Comparison of ENCODE assay signal across 20 cellular contexts in the genomic region with DNA sequence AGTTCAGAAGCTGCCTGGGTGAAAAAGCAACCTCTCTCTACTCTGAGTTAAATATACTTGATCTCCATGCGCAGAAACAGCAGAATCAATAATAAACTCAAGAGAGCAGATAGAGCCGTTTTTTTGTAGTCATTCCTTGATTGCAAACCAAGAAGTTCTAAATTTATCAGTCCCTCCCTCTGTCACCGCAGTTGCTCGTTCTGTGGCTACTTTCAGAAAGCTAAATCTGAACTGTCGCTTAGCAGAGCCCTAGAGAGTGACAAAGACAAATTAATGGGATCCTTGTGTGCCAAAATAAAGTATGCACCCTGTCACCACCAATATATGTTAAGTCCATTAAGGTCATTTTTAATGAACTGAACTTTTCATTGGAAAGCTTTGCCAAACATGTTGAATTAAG.
DNase-seq lines count a peak whose midpoint lies in the region; ATAC-seq and TF ChIP-seq lines count a peak whose summit lies in the region.
"Had no signal": no experiment of that assay in that cellular context is flagged by ENCODE, and none has a peak within 500 bp of the region (broad histone marks: within the 10 kb centered on the region; RNA-seq: fewer than 3 reads in every experiment).

No MANE protein-coding gene starts in this region.

- TF ChIP-seq CTCF in nephron (IDR thresholded peaks at IDR 0.05; ENCODE audit: unreplicated experiment in 3 of 3) (no peak), GM13977 (IDR thresholded peaks at IDR 0.05; ENCODE audit: extremely low read depth, insufficient read depth, missing control alignments) (no peak)

- peak; percentile 69 for ATAC-seq in GM18867 (IDR thresholded peaks at IDR 0.05; ENCODE audit: unreplicated experiment)
- ATAC-seq in HG02588 (IDR thresholded peaks at IDR 0.05; ENCODE audit: unreplicated experiment) = peak; percentile 36
- peak; percentile 56 for ATAC-seq in HG03469 (IDR thresholded peaks at IDR 0.05; ENCODE audit: unreplicated experiment)
- ATAC-seq: stimulated activated memory B cell treated with anti-CD40 and anti-IgM and Interleukin-4, amounts not matched to agents 10 μg/mL and 1 μg/mL and 100 μg/mL, for 72 hours; WTC11 had no signal

- H3K4me1 Mint-ChIP-seq in nephron = peaks cover 38% of the 10 kb centered on the region
- H3K4me1 Mint-ChIP-seq: CD14-positive monocyte; neural crest cell; stimulated activated memory B cell treated with anti-CD40 and anti-IgM and Interleukin-4, amounts not matched to agents 10 μg/mL and 1 μg/mL and 100 μg/mL, for 72 hours; WTC11 had no signal

- H3K9me3 Mint-ChIP-seq in nephron = peaks cover 26% of the 10 kb centered on the region

- H3K27me3 Mint-ChIP-seq in nephron (ENCODE audit: low read depth) = no peaks in the 10 kb centered on the region
- H3K27me3 Mint-ChIP-seq: stimulated activated memory B cell treated with anti-CD40 and anti-IgM and Interleukin-4, amounts not matched to agents 10 μg/mL and 1 μg/mL and 100 μg/mL, for 72 hours had no signal

- peaks cover 41% of the 10 kb centered on the region for H3K36me3 Mint-ChIP-seq in nephron (ENCODE audit: low read depth)
- H3K36me3 Mint-ChIP-seq: CD14-positive monocyte; stimulated activated memory B cell treated with anti-CD40 and anti-IgM and Interleukin-4, amounts not matched to agents 10 μg/mL and 1 μg/mL and 100 μg/mL, for 72 hours had no signal

- in situ Hi-C loops in GM13977 (cut with MboI; ENCODE audit: low pct_unique_long_range_greater_than_20kb, low sequenced_read_pairs, unreplicated experiment) = no loop called here

- DNase-seq in DMS114 treated with DMSO at 0.1 percent for 48 hours (lab: John Stamatoyannopoulos, UW; ENCODE audit: unreplicated experiment) (no peak), GM13977 (ENCODE audit: low spot score) (no peak), occipital lobe (lab: John Stamatoyannopoulos, UW) (no peak)
- DNase-seq: activated CD4-positive, alpha-beta T cell treated with anti-CD3 and anti-CD28 coated beads, Interleukin-2, amount 50 U/mL, for 48 hours; activated CD8-positive, alpha-beta memory T cell treated with anti-CD3 and anti-CD28 coated beads, Interleukin-2, amount 50 U/mL, for 48 hours; effector CD8-positive, alpha-beta T cell; erythroblast; foreskin melanocyte; IMR-90; NCI-H1436 treated with DMSO at 0.1 percent for 48 hours; NCI-H510A treated with DMSO at 0.1 percent for 48 hours; small intestine had no signal

- peak overlapping the region; percentile 63 to 75 (median 67) for H3K27ac Mint-ChIP-seq in nephron
- H3K27ac Mint-ChIP-seq: CD14-positive monocyte; stimulated activated memory B cell treated with anti-CD40 and anti-IgM and Interleukin-4, amounts not matched to agents 10 μg/mL and 1 μg/mL and 100 μg/mL, for 72 hours; WTC11 had no signal

- peak overlapping the region in 1 of 3 experiments; percentile 9 for H3K4me3 Mint-ChIP-seq in nephron
- H3K4me3 Mint-ChIP-seq: CD14-positive monocyte; neural crest cell; stimulated activated memory B cell treated with anti-CD40 and anti-IgM and Interleukin-4, amounts not matched to agents 10 μg/mL and 1 μg/mL and 100 μg/mL, for 72 hours; WTC11 had no signal
